7 cellular contexts compared by ENCODE assay signal in genomic region chr1:237124856-237125462, GRCh38.
DNase-seq lines count a peak whose midpoint lies in the region; TF ChIP-seq lines count a peak whose summit lies in the region.

No MANE protein-coding gene starts in this region.

- peaks cover 4% of the 10 kb centered on the region for H3K9me3 ChIP-seq in WERI-Rb-1 (ENCODE audit: severe bottlenecking)

- H3K27me3 ChIP-seq in WERI-Rb-1 (ENCODE audit: insufficient read depth, low read depth, severe bottlenecking) (no peaks in the 10 kb centered on the region), brain microvascular endothelial cell (replicated peaks) (no peaks in the 10 kb centered on the region)

- H3K9me3 Mint-ChIP-seq in nephron, result peaks cover 29% of the 10 kb centered on the region

- no peaks in the 10 kb centered on the region for H3K36me3 Mint-ChIP-seq in nephron (ENCODE audit: low read depth)

- peak; percentile 38 for DNase-seq in Jurkat, Clone E6-1 (ENCODE audit: low read depth, low spot score)
- DNase-seq in WERI-Rb-1 (peak; percentile 43), amygdala (lab: John Stamatoyannopoulos, UW) (no peak), NCI-H345 (lab: John Stamatoyannopoulos, UW) (no peak), brain microvascular endothelial cell (no peak)

- in situ Hi-C loops in brain microvascular endothelial cell (cut with HindIII; ENCODE audit: low pct_ligation_motif_present, low sequenced_read_pairs), result no loop called here

- peaks cover 4% of the 10 kb centered on the region for H3K4me1 Mint-ChIP-seq in nephron

- no peaks in the 10 kb centered on the region for H3K27me3 Mint-ChIP-seq in nephron (ENCODE audit: low read depth)

- no peak overlapping the region for H3K27ac Mint-ChIP-seq in nephron

- H3K4me3 Mint-ChIP-seq in nephron, result no peak overlapping the region

- no peak overlapping the region for H3K27ac ChIP-seq in WERI-Rb-1
- no peak overlapping the region for H3K27ac ChIP-seq in brain microvascular endothelial cell

- peak; percentile 61 for TF ChIP-seq CTCF in GM12872 (IDR thresholded peaks at IDR 0.05; ENCODE audit: insufficient read depth, low read depth, low read length)
- peak; percentile 78 for TF ChIP-seq CTCF in WERI-Rb-1 (IDR thresholded peaks at IDR 0.05; ENCODE audit: low read depth, low read length)
- TF ChIP-seq CTCF in nephron (IDR thresholded peaks at IDR 0.05; ENCODE audit: unreplicated experiment in 3 of 3), result peak; percentile 19 to 37 (median 19)
- no peak for TF ChIP-seq CTCF in brain microvascular endothelial cell (IDR thresholded peaks at IDR 0.05; ENCODE audit: low read depth, low read length, missing control alignments)

- no peaks in the 10 kb centered on the region for H3K36me3 ChIP-seq in WERI-Rb-1
- no peaks in the 10 kb centered on the region for H3K36me3 ChIP-seq in brain microvascular endothelial cell (replicated peaks)

- no peak overlapping the region for H3K4me3 ChIP-seq in Jurkat, Clone E6-1 (ENCODE audit: low read length)
- H3K4me3 ChIP-seq in WERI-Rb-1 (ENCODE audit: low read depth, low read length) (no peak overlapping the region), brain microvascular endothelial cell (ENCODE audit: low read depth, low read length) (no peak overlapping the region)

Comparison
In these comparisons a context has a peak if more than half of its experiments do, and no peak if none do; other contexts are left out.
1. DNase-seq: peak in Jurkat, Clone E6-1 (single experiment) and WERI-Rb-1 (single experiment); none in amygdala (0 of 56), NCI-H345 (single experiment) and brain microvascular endothelial cell (single experiment).